In the genomic region with DNA sequence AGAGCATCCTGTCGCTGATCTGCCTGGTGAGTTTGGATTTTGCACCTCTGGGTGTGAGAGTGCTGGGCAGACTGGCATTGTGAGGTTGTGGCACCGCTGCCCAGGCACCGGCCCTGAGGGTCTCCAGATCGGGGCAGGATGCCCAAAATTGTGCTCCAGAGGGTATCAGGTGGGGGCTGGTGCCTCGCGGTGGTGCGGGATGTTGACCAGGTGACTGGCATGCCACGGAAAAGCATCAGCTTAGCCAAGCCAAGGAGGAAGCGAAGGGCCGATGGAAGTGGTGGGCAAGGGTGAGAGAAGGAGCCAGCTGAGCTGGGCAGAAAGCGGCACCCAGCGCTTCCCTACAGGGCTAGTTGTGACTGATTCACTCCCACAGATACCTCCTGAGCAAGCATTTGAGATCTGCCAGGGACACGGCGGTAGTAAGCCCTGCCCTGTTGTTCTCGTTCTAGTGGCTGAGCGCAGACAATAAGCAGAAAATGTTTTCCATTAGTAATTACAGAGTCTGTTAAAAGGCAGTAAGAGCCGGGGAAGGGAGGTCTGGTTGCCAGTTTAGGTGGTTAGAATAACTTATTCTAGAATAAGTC, we compare ENCODE assay signal across 9 cellular contexts. TPM values are rescaled to one million over a fixed set of nuclear protein-coding genes. Genes with fewer than 3 reads are reported as not detected.
DNase-seq lines count a peak whose midpoint lies in the region; ATAC-seq and TF ChIP-seq lines count a peak whose summit lies in the region.
"Had no signal": no experiment of that assay in that cellular context is flagged by ENCODE, and none has a peak within 500 bp of the region (broad histone marks: within the 10 kb centered on the region; RNA-seq: fewer than 3 reads in every experiment).

No MANE protein-coding gene starts in this region.

- H2AFZ ChIP-seq in neuronal stem cell (ENCODE audit: low read length) = no peak overlapping the region

- H3K9me3 Mint-ChIP-seq in chondrocyte (ENCODE audit: low read depth) (peaks cover 11% of the 10 kb centered on the region), nephron progenitor cell (peaks cover 59% of the 10 kb centered on the region)

- no peak overlapping the region for H4K8ac ChIP-seq in neuronal stem cell (ENCODE audit: low read depth, low read length)

- no peak for TF ChIP-seq CTCF in chondrocyte (IDR thresholded peaks at IDR 0.05)
- no peak for TF ChIP-seq CTCF in nephron progenitor cell (IDR thresholded peaks at IDR 0.05)

- H3K14ac ChIP-seq in neuronal stem cell (ENCODE audit: low read length) = no peak overlapping the region

- no peak overlapping the region for H2BK120ac ChIP-seq in neuronal stem cell (ENCODE audit: low read depth, low read length)

- H3K4me3 ChIP-seq in neuronal stem cell (ENCODE audit: low read length in 2 of 2) = no peak overlapping the region

- peaks cover 3% of the 10 kb centered on the region for H3K4me1 Mint-ChIP-seq in chondrocyte (ENCODE audit: low read depth)
- peaks cover 25% of the 10 kb centered on the region for H3K4me1 Mint-ChIP-seq in nephron progenitor cell

- no peak overlapping the region for H3K23ac ChIP-seq in neuronal stem cell (ENCODE audit: low read depth, low read length, poor library complexity)

- H3K27ac Mint-ChIP-seq in chondrocyte (ENCODE audit: unreplicated experiment) (no peak overlapping the region), nephron progenitor cell (no peak overlapping the region)

- no peak overlapping the region for H3K4ac ChIP-seq in neuronal stem cell (ENCODE audit: low read length)

- no peaks in the 10 kb centered on the region for H3K4me1 ChIP-seq in neuronal stem cell (ENCODE audit: control insufficient read depth in 2 of 2, insufficient read depth in 1 of 2, low read depth in 1 of 2, low read length in 2 of 2)

- no peak overlapping the region for H3K9ac ChIP-seq in neuronal stem cell (ENCODE audit: low read depth, low read length, poor library complexity)

- no peak overlapping the region for H3K27ac ChIP-seq in neuronal stem cell (replicated peaks; ENCODE audit: low read length)

- no peak overlapping the region for H2BK12ac ChIP-seq in neuronal stem cell (ENCODE audit: low read length)

- H2BK15ac ChIP-seq in neuronal stem cell (ENCODE audit: low read length) = no peak overlapping the region

- peaks cover 0 to 81% (median 10%) of the 10 kb centered on the region in 3 experiments for H3K27me3 ChIP-seq in neuronal stem cell (ENCODE audit: control insufficient read depth in 3 of 3, insufficient read depth in 3 of 3, low read depth in 1 of 3, low read length in 3 of 3)

- H3K27me3 Mint-ChIP-seq in chondrocyte (ENCODE audit: low read depth) (peaks cover 8% of the 10 kb centered on the region), nephron progenitor cell (ENCODE audit: low read depth, poor library complexity) (peaks cover 57% of the 10 kb centered on the region)

- peak overlapping the region; percentile 18 for H3K4me2 ChIP-seq in neuronal stem cell (ENCODE audit: insufficient read depth, low read length, poor library complexity, severe bottlenecking)

- no peak overlapping the region for H2AK5ac ChIP-seq in neuronal stem cell (ENCODE audit: low read depth, low read length)

- H4K91ac ChIP-seq in neuronal stem cell (ENCODE audit: low read depth, low read length, poor library complexity) = no peak overlapping the region

- no peak overlapping the region for H3K18ac ChIP-seq in neuronal stem cell (ENCODE audit: low read length)

- H3K36me3 ChIP-seq in neuronal stem cell (replicated peaks in 1 of 2; ENCODE audit: control insufficient read depth in 2 of 2, insufficient read depth in 2 of 2, low read length in 2 of 2) = no peaks in the 10 kb centered on the region

- WGBS in neuronal stem cell (ENCODE audit: extremely low coverage in 2 of 2, insufficient read length in 2 of 2, insufficient replicate concordance in 1 of 2), 2 donors = no CpG with 5 or more reads among the region's 17 CpGs

- no peak overlapping the region for H2BK5ac ChIP-seq in neuronal stem cell (ENCODE audit: low read length)

- ATAC-seq in GM19463 (IDR thresholded peaks at IDR 0.05; ENCODE audit: unreplicated experiment) (no peak), GM21737 (IDR thresholded peaks at IDR 0.05; ENCODE audit: unreplicated experiment) (no peak)

- no peaks in the 10 kb centered on the region for H3K36me3 Mint-ChIP-seq in chondrocyte (ENCODE audit: low read depth)
- H3K36me3 Mint-ChIP-seq in nephron progenitor cell (ENCODE audit: low read depth) = no peaks in the 10 kb centered on the region

- DNase-seq in DMS79 (lab: John Stamatoyannopoulos, UW) (peak; percentile 18), NCI-H1105 treated with DMSO at 0.1 percent for 48 hours (lab: John Stamatoyannopoulos, UW) (peak; percentile 76), chondrocyte (ENCODE audit: low spot score) (peak; percentile 86), neuronal stem cell (ENCODE audit: low spot score) (no peak), NCI-H1048 (lab: John Stamatoyannopoulos, UW) (no peak), nephron progenitor cell (no peak)
- DNase-seq: NCI-H774 had no signal

- no peaks in the 10 kb centered on the region for H3K79me1 ChIP-seq in neuronal stem cell (ENCODE audit: low read depth, low read length)

- H3K4me3 Mint-ChIP-seq in chondrocyte (ENCODE audit: unreplicated experiment) (peak overlapping the region; percentile 53), nephron progenitor cell (no peak overlapping the region)

- no peaks in the 10 kb centered on the region for H3K9me3 ChIP-seq in neuronal stem cell (replicated peaks in 1 of 2; ENCODE audit: control insufficient read depth in 2 of 2, insufficient read depth in 1 of 2, low read depth in 1 of 2, low read length in 2 of 2)

RNA-seq across cellular contexts. Expression of a gene that starts 0.8 kb away (rescaled TPM):
- 0.10 to 1.6 TPM (median 1.5 TPM) in 3 replicates for total RNA-seq in chondrocyte
- polyA plus RNA-seq in neuronal stem cell (2013, experiment 1 of 2) = 0.15 TPM
- polyA plus RNA-seq in neuronal stem cell (2013, experiment 2 of 2) = 0.11 TPM

RNA-seq across cellular contexts. Expression of a gene that starts 10.9 kb away (rescaled TPM):
- not detected in 3 replicates for total RNA-seq in chondrocyte
- not detected for polyA plus RNA-seq in neuronal stem cell (2013, experiment 1 of 2)
- polyA plus RNA-seq in neuronal stem cell (2013, experiment 2 of 2) = not detected

RNA-seq across cellular contexts. Expression of a gene that starts 33.8 kb away (rescaled TPM):
- total RNA-seq in chondrocyte = 0.80 to 1.6 TPM (median 1.6 TPM) in 3 replicates
- polyA plus RNA-seq in neuronal stem cell (2013, experiment 1 of 2) = 0.08 TPM
- 0.06 TPM for polyA plus RNA-seq in neuronal stem cell (2013, experiment 2 of 2)

RNA-seq across cellular contexts. Expression of a gene that starts 58.3 kb away (rescaled TPM):
- total RNA-seq in chondrocyte = 31.3 to 43.6 TPM (median 32.3 TPM) in 3 replicates
- 19.4 TPM for polyA plus RNA-seq in neuronal stem cell (2013, experiment 1 of 2)
- 20.0 TPM for polyA plus RNA-seq in neuronal stem cell (2013, experiment 2 of 2)

Comparison
In these comparisons a context has a peak if more than half of its experiments do, and no peak if none do; other contexts are left out.
1. DNase-seq: peak in DMS79 (single experiment), NCI-H1105 treated with DMSO at 0.1 percent for 48 hours (single experiment) and chondrocyte (single experiment); none in neuronal stem cell (single experiment), NCI-H1048 (single experiment) and nephron progenitor cell (single experiment).